In genomic region chr11:74680703-74681531, GRCh38 we compare ENCODE assay signal across 17 cellular contexts. TPM values are rescaled to one million over a fixed set of nuclear protein-coding genes. Genes with fewer than 3 reads are reported as not detected.
DNase-seq lines count a peak whose midpoint lies in the region; ATAC-seq and TF ChIP-seq lines count a peak whose summit lies in the region.
"Had no signal": no experiment of that assay in that cellular context is flagged by ENCODE, and none has a peak within 500 bp of the region (broad histone marks: within the 10 kb centered on the region; RNA-seq: fewer than 3 reads in every experiment).

No MANE protein-coding gene starts in this region.

- no peak overlapping the region for H3K23ac ChIP-seq in H9 (ENCODE audit: insufficient read length, low read depth, low read length)

- no peak overlapping the region for H2BK5ac ChIP-seq in H9 (ENCODE audit: insufficient read length, low read length)

- H2BK120ac ChIP-seq in H9 (ENCODE audit: low read depth, low read length, poor library complexity, severe bottlenecking): no peak overlapping the region

- H3K4me1 ChIP-seq in H9 (ENCODE audit: insufficient read depth, low read length) (no peaks in the 10 kb centered on the region), gastroesophageal sphincter (peaks cover 0 to 64% (median 12%) of the 10 kb centered on the region in 3 donors), sigmoid colon (peaks cover 0 to 56% (median 37%) of the 10 kb centered on the region in 4 donors), hepatocyte (ENCODE audit: insufficient read depth) (no peaks in the 10 kb centered on the region)

- no peak for TF ChIP-seq EP300 in gastroesophageal sphincter (IDR thresholded peaks at IDR 0.05)
- TF ChIP-seq EP300 in sigmoid colon (IDR thresholded peaks at IDR 0.05): no peak

- no peaks in the 10 kb centered on the region for H3K9me2 ChIP-seq in hepatocyte (replicated peaks; ENCODE audit: insufficient read depth)

- no peak overlapping the region for H3K56ac ChIP-seq in H9 (ENCODE audit: insufficient read length, low read depth, low read length)

- H3K27me3 ChIP-seq in H9 (ENCODE audit: insufficient read depth, low read length) (no peaks in the 10 kb centered on the region), gastroesophageal sphincter (no peaks in the 10 kb centered on the region), sigmoid colon (no peaks in the 10 kb centered on the region), hepatocyte (no peaks in the 10 kb centered on the region)

- H4K91ac ChIP-seq in H9 (ENCODE audit: insufficient read length, low read depth, low read length): no peak overlapping the region

- ATAC-seq in gastroesophageal sphincter (no peak), HG02678 (IDR thresholded peaks at IDR 0.05; ENCODE audit: unreplicated experiment) (no peak)
- ATAC-seq: activated CD8-positive, alpha-beta T cell treated with anti-CD3 and anti-CD28 coated beads for 36 hours had no signal

- no peak overlapping the region for H4K8ac ChIP-seq in H9 (replicated peaks; ENCODE audit: insufficient read length, low read depth, low read length)

- intact Hi-C loops in sigmoid colon (cut with DNase I): loop anchor here (5.0 kb wide), 1 partner anchor 44 kb away; no protein-coding TSS in a partner anchor

- H3K4ac ChIP-seq in H9 (ENCODE audit: low read depth, low read length): no peak overlapping the region

- H3K4me1 Mint-ChIP-seq in H9: peaks cover 4 to 10% of the 10 kb centered on the region in 2 experiments

- no peak overlapping the region for H2BK15ac ChIP-seq in H9 (ENCODE audit: low read depth, low read length)

- no peak overlapping the region for H3K4me3 ChIP-seq in gastroesophageal sphincter
- H3K4me3 ChIP-seq in sigmoid colon: no peak overlapping the region
- H3K4me3 ChIP-seq in hepatocyte: no peak overlapping the region
- H3K4me3 ChIP-seq: lower lobe of right lung had no signal

- DNase-seq in 8988T (peak; percentile 29), H9 (peak; percentile 14), sigmoid colon (no peak), globus pallidus (ENCODE audit: low spot score) (no peak), hepatocyte (ENCODE audit: low spot score) (no peak)
- DNase-seq: activated CD8-positive, alpha-beta T cell treated with anti-CD3 and anti-CD28 coated beads for 36 hours; amniotic stem cell; lower lobe of right lung; stimulated activated CD4-positive, alpha-beta T cell treated with anti-CD3 and anti-CD28 coated beads, Interleukin-15, amount 100 ng/mL, for 24 hours; SW 1271 had no signal

- H2AFZ ChIP-seq in H9 (ENCODE audit: low read length) (no peak overlapping the region), hepatocyte (no peak overlapping the region)

- no CpG with 5 or more reads among the region's 18 CpGs for WGBS in H9 (ENCODE audit: extremely low coverage, insufficient read length, low lambda C conversion rate)
- WGBS in gastroesophageal sphincter (ENCODE audit: low coverage in 1 of 2), 2 donors: 48 to 86% methylated on average over 1 to 3 of the region's 18 CpGs
- WGBS in sigmoid colon, 2 donors: 89 to 90% methylated on average over 18 of the region's 18 CpGs
- WGBS in hepatocyte (ENCODE audit: low lambda C conversion rate, missing lambda C conversion rate): 95% methylated on average over 17 of the region's 18 CpGs

- H4K20me1 ChIP-seq in H9 (ENCODE audit: control insufficient read depth, insufficient read depth, insufficient read length) (no peaks in the 10 kb centered on the region), hepatocyte (ENCODE audit: insufficient read depth, poor library complexity, severe bottlenecking) (no peaks in the 10 kb centered on the region)

- H3K79me2 ChIP-seq in H9 (ENCODE audit: insufficient read depth, low read length) (no peaks in the 10 kb centered on the region), hepatocyte (no peaks in the 10 kb centered on the region)

- H3K27ac Mint-ChIP-seq in H9: no peak overlapping the region
- H3K27ac Mint-ChIP-seq: activated CD8-positive, alpha-beta T cell treated with anti-CD3 and anti-CD28 coated beads for 36 hours; activated T-helper 2 cell treated with anti-CD3 and anti-CD28 coated beads, Interferon-gamma antibody, Interleukin-2, Interleukin-4, amounts not matched to agents 10 μg/mL and 5 μg/mL and 100 μg/mL, durations not matched to agents 14 hours and 24 hours and 36 hours; progenitor cell of endocrine pancreas; stimulated activated naive CD8-positive, alpha-beta T cell treated with anti-CD3 and anti-CD28 coated beads, Interleukin-15, Interleukin-2, amounts not matched to agents 100 ng/mL and 50 ng/mL, for 24 hours had no signal

- H3T11ph ChIP-seq in H9 (ENCODE audit: low read length): no peak overlapping the region

- H3K36me3 ChIP-seq in gastroesophageal sphincter (no peaks in the 10 kb centered on the region), sigmoid colon (no peaks in the 10 kb centered on the region), hepatocyte (replicated peaks; ENCODE audit: insufficient read depth, low read depth) (no peaks in the 10 kb centered on the region)
- H3K36me3 ChIP-seq: lower lobe of right lung had no signal

- H3K9ac ChIP-seq in H9 (ENCODE audit: extremely low read depth, insufficient read length, low read length): no peak overlapping the region

- H3K36me3 Mint-ChIP-seq in H9 (ENCODE audit: insufficient read depth in 1 of 3, low read depth in 3 of 3): no peaks in the 10 kb centered on the region; a peak in 1 of 7 replicates

- no peak overlapping the region for H2BK12ac ChIP-seq in H9 (ENCODE audit: insufficient read length, low read depth, low read length)

- H3K27me3 Mint-ChIP-seq in H9 (ENCODE audit: low read depth): peaks cover 11% of the 10 kb centered on the region

- no peak overlapping the region for H2BK20ac ChIP-seq in H9 (ENCODE audit: low read depth, low read length, poor library complexity, severe bottlenecking)

- H3K18ac ChIP-seq in H9 (ENCODE audit: insufficient read length, low read depth, low read length): no peak overlapping the region

- no peaks in the 10 kb centered on the region for H3K79me1 ChIP-seq in H9 (ENCODE audit: insufficient read depth, low read depth, low read length, poor library complexity, severe bottlenecking)

- H4K5ac ChIP-seq in H9 (ENCODE audit: insufficient read length, low read depth, low read length): no peak overlapping the region

- no peak for TF ChIP-seq CTCF in H9 (conservative IDR thresholded peaks at IDR 0.05)
- no peak for TF ChIP-seq CTCF in gastroesophageal sphincter (IDR thresholded peaks at IDR 0.05)
- TF ChIP-seq CTCF in sigmoid colon (IDR thresholded peaks at IDR 0.05): no peak
- TF ChIP-seq CTCF in hepatocyte (IDR thresholded peaks at IDR 0.05; ENCODE audit: poor library complexity): no peak

- no peaks in the 10 kb centered on the region; a peak in 1 of 5 replicates for H3K9me3 Mint-ChIP-seq in H9
- H3K9me3 Mint-ChIP-seq: activated CD8-positive, alpha-beta T cell treated with anti-CD3 and anti-CD28 coated beads for 36 hours; activated T-helper 2 cell treated with anti-CD3 and anti-CD28 coated beads, Interferon-gamma antibody, Interleukin-2, Interleukin-4, amounts not matched to agents 10 μg/mL and 5 μg/mL and 100 μg/mL, durations not matched to agents 14 hours and 24 hours and 36 hours; stimulated activated naive CD8-positive, alpha-beta T cell treated with anti-CD3 and anti-CD28 coated beads, Interleukin-15, Interleukin-2, amounts not matched to agents 100 ng/mL and 50 ng/mL, for 24 hours had no signal

- no peak overlapping the region for H3K14ac ChIP-seq in H9 (ENCODE audit: insufficient read depth, low read length)

- H3K4me3 Mint-ChIP-seq in H9: no peak overlapping the region
- H3K4me3 Mint-ChIP-seq: activated CD8-positive, alpha-beta T cell treated with anti-CD3 and anti-CD28 coated beads for 36 hours; stimulated activated naive CD8-positive, alpha-beta T cell treated with anti-CD3 and anti-CD28 coated beads, Interleukin-15, Interleukin-2, amounts not matched to agents 100 ng/mL and 50 ng/mL, for 24 hours had no signal

- H3K9me3 ChIP-seq in H9 (ENCODE audit: control insufficient read depth, low read depth, low read length) (no peaks in the 10 kb centered on the region), gastroesophageal sphincter (no peaks in the 10 kb centered on the region), sigmoid colon (no peaks in the 10 kb centered on the region), hepatocyte (ENCODE audit: low read depth) (no peaks in the 10 kb centered on the region)
- H3K9me3 ChIP-seq: lower lobe of right lung had no signal

- TF ChIP-seq POLR2A in gastroesophageal sphincter (IDR thresholded peaks at IDR 0.05) (no peak), sigmoid colon (IDR thresholded peaks at IDR 0.05) (no peak)

- H3K23me2 ChIP-seq in H9 (ENCODE audit: insufficient read length, low read depth, low read length, poor library complexity, severe bottlenecking): no peaks in the 10 kb centered on the region

- no peak overlapping the region for H2AK5ac ChIP-seq in H9 (ENCODE audit: insufficient read length, low read length)

- H3K27ac ChIP-seq in H9 (ENCODE audit: insufficient read length, low read depth, low read length) (no peak overlapping the region), gastroesophageal sphincter (peak overlapping the region in 3 of 4 donors; percentile 74 to 80 (median 77)), sigmoid colon (peak overlapping the region; percentile 52 to 83 (median 68)), hepatocyte (no peak overlapping the region)
- H3K27ac ChIP-seq: lower lobe of right lung had no signal

- no peak overlapping the region for H3K4me2 ChIP-seq in H9 (ENCODE audit: insufficient read depth, insufficient read length, low read length)
- no peak overlapping the region for H3K4me2 ChIP-seq in hepatocyte

RNA-seq across cellular contexts. Expression of gene CHRDL2, which starts 50.3 kb away (rescaled TPM):
- total RNA-seq in H9 (2021) (0.33 and 0.39 TPM in 2 replicates), gastroesophageal sphincter (10 to 100 TPM in 1 of 4 donors, 1 to 10 TPM in 2, not detected in 1; 1.5 to 13.6 (median 1.7) TPM), sigmoid colon (10 to 100 TPM in 2 of 4 donors, 1 to 10 TPM in 2; 6.1 to 45.1 (median 14.4) TPM), hepatocyte (0.44 and 0.83 TPM in 2 replicates)
- polyA plus RNA-seq in sigmoid colon (10 to 100 TPM in 1 of 3 donors, 1 to 10 TPM in 1, not detected in 1; 9.6 to 43.9 TPM), hepatocyte (4.7 and 9.2 TPM in 2 replicates)
- total RNA-seq: activated CD8-positive, alpha-beta T cell treated with anti-CD3 and anti-CD28 coated beads for 36 hours; activated T-helper 2 cell treated with anti-CD3 and anti-CD28 coated beads, Interferon-gamma antibody, Interleukin-2, Interleukin-4, amounts not matched to agents 10 μg/mL and 5 μg/mL and 100 μg/mL, durations not matched to agents 14 hours and 24 hours and 36 hours; frontal cortex; RPMI7951 had no signal

Comparison
In these comparisons a context has a peak if more than half of its experiments do, and no peak if none do; other contexts are left out.
1. DNase-seq: peak in 8988T (single experiment) and H9 (single experiment); none in sigmoid colon (single experiment), globus pallidus (single experiment) and hepatocyte (single experiment).
2. H3K27ac ChIP-seq: peak in gastroesophageal sphincter (3 of 4) and sigmoid colon (4 of 4); none in H9 (single experiment) and hepatocyte (single experiment).